In genomic region chr7:144854839-144855424, GRCh38 we compare ENCODE assay signal across 8 cellular contexts. TPM values are rescaled to one million over a fixed set of nuclear protein-coding genes. Genes with fewer than 3 reads are reported as not detected.
A peak's percentile ranks its signal among the peaks of the same experiment; 100 is the strongest.
DNase-seq lines count a peak whose midpoint lies in the region; ATAC-seq and TF ChIP-seq lines count a peak whose summit lies in the region.

No MANE protein-coding gene starts in this region.

- TF ChIP-seq CTCF in BJ (IDR thresholded peaks at IDR 0.05; ENCODE audit: insufficient read depth, low read depth, low read length) (peak; percentile 55), HFF-Myc (IDR thresholded peaks at IDR 0.05; ENCODE audit: low read depth, low read length, missing control alignments) (peak; percentile 37), Peyer's patch (IDR thresholded peaks at IDR 0.05) (peak; percentile 13 to 64 (median 52))

- H3K4me1 ChIP-seq in Peyer's patch = no peaks in the 10 kb centered on the region

- POLR2A ChIA-PET in BJ (lab: Charles Lee) = interaction anchor here (0.6 kb wide), 1 partner anchor 1800 kb away, joined by 3 read pairs; no protein-coding TSS in a partner anchor

- CTCF ChIA-PET in BJ (lab: Yijun Ruan, JAX) = no interaction called here

- H3K36me3 ChIP-seq in BJ (ENCODE audit: control insufficient read depth, insufficient read depth, low read length) (no peaks in the 10 kb centered on the region), Peyer's patch (no peaks in the 10 kb centered on the region)

- H3K27me3 ChIP-seq in BJ (ENCODE audit: control insufficient read depth, insufficient read depth, low read length) (no peaks in the 10 kb centered on the region), Peyer's patch (no peaks in the 10 kb centered on the region)

- no peak for TF ChIP-seq POLR2A in Peyer's patch (IDR thresholded peaks at IDR 0.05)

- no peak overlapping the region for H3K27ac ChIP-seq in Peyer's patch

- DNase-seq in BJ (ENCODE audit: low read depth) (no peak), HFF-Myc (ENCODE audit: extremely low read depth, low read depth) (no peak), Peyer's patch (no peak), iPS-NIHi7 (ENCODE audit: extremely low spot score) (peak; percentile 58), islet precursor cell (no peak)
- DNase-seq in stimulated activated CD4-positive, alpha-beta T cell treated with anti-CD3 and anti-CD28 coated beads, Interleukin-4, amount 100 ng/mL, for 4 hours = no peak

- no peaks in the 10 kb centered on the region for H3K9me3 ChIP-seq in Peyer's patch

- H3K4me3 ChIP-seq in BJ (ENCODE audit: low read depth, low read length) (no peak overlapping the region), HFF-Myc (replicated peaks; ENCODE audit: low read depth, low read length) (no peak overlapping the region), Peyer's patch (no peak overlapping the region)

- no peak for ATAC-seq in HG03521 (IDR thresholded peaks at IDR 0.05; ENCODE audit: unreplicated experiment)
- ATAC-seq in HG02840 (IDR thresholded peaks at IDR 0.05; ENCODE audit: low FRiP score, unreplicated experiment) = no peak

RNA-seq across cellular contexts. Expression of gene TPK1, which starts 19.1 kb away (rescaled TPM):
- polyA plus RNA-seq in BJ (2011; rRNA removed) = 1.2 and 1.5 TPM in 2 replicates
- polyA minus RNA-seq in BJ (2011; rRNA and poly(A)+ RNA removed) = 0.98 and 1.9 TPM in 2 replicates
- 10 to 100 TPM in 3 of 4 donors, 1 to 10 TPM in 1; 2.5 to 22.7 (median 18.7) TPM for total RNA-seq in Peyer's patch
